In genomic region chr11:67995579-67995978, GRCh38 we compare ENCODE assay signal across 1 cellular context. TPM values are rescaled to one million over a fixed set of nuclear protein-coding genes. Genes with fewer than 3 reads are reported as not detected.
"Had no signal": no experiment of that assay in that cellular context is flagged by ENCODE, and none has a peak within 500 bp of the region (broad histone marks: within the 10 kb centered on the region; RNA-seq: fewer than 3 reads in every experiment).

No MANE protein-coding gene starts in this region.

RNA-seq across cellular contexts. Expression of gene UNC93B1, which starts 8.3 kb away (rescaled TPM):
- total RNA-seq: SJCRH30 had no signal
